ENCODE assay signal across 2 cellular contexts in the genomic region with DNA sequence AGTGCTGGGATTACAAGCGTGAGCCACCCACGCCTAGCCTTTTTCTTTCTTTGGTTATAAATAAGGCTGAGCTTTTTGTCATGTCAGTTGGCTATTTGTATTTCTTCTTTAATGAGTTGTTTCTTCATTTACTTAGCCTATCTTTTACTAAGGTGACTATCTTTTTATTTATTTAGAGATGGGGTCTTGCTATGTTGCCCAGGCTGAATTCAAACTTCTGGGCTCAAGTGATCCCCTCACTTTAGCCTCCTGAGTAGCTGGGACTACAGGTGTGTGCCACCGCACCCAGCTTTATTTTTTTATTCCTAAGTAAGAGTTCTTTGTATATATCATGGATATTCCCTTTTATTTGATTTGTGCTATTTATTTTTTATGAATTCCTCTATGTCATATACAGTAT.
TF ChIP-seq lines count a peak whose summit lies in the region.

No MANE protein-coding gene starts in this region.

TF ChIP-seq in HEK293, 187 proteins besides CTCF, POLR2A, EP300 and RAD21 (continued from another document):
- TF ChIP-seq ZNF121 (tag by site-specific recombination; IDR thresholded peaks at IDR 0.05), result peak; percentile 67; the same call in 1 of the 2 replicates

TF ChIP-seq in K562, 482 proteins besides CTCF, POLR2A, EP300 and RAD21 (continued from another document):
- TF ChIP-seq, protein P1, sequence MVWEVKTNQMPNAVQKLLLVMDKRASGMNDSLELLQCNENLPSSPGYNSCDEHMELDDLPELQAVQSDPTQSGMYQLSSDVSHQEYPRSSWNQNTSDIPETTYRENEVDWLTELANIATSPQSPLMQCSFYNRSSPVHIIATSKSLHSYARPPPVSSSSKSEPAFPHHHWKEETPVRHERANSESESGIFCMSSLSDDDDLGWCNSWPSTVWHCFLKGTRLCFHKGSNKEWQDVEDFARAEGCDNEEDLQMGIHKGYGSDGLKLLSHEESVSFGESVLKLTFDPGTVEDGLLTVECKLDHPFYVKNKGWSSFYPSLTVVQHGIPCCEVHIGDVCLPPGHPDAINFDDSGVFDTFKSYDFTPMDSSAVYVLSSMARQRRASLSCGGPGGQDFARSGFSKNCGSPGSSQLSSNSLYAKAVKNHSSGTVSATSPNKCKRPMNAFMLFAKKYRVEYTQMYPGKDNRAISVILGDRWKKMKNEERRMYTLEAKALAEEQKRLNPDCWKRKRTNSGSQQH (CRISPR knock-in tag; IDR thresholded peaks at IDR 0.05), result no peak
- TF ChIP-seq, protein P2, sequence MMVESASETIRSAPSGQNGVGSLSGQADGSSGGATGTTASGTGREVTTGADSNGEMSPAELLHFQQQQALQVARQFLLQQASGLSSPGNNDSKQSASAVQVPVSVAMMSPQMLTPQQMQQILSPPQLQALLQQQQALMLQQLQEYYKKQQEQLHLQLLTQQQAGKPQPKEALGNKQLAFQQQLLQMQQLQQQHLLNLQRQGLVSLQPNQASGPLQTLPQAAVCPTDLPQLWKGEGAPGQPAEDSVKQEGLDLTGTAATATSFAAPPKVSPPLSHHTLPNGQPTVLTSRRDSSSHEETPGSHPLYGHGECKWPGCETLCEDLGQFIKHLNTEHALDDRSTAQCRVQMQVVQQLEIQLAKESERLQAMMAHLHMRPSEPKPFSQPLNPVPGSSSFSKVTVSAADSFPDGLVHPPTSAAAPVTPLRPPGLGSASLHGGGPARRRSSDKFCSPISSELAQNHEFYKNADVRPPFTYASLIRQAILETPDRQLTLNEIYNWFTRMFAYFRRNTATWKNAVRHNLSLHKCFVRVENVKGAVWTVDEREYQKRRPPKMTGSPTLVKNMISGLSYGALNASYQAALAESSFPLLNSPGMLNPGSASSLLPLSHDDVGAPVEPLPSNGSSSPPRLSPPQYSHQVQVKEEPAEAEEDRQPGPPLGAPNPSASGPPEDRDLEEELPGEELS (CRISPR knock-in tag; IDR thresholded peaks at IDR 0.05; ENCODE audit: borderline replicate concordance), result no peak
- TF ChIP-seq ZNF175 (CRISPR knock-in tag; IDR thresholded peaks at IDR 0.05; ENCODE audit: low read depth) (no peak), KDM1A (IDR thresholded peaks at IDR 0.05) (peak in 1 of 2 experiments; percentile 28; a peak in 1 of 4 replicates), SAFB2 (IDR thresholded peaks at IDR 0.05; ENCODE audit: borderline replicate concordance, low read depth, low read length, severe bottlenecking) (no peak), ZNF121 (CRISPR knock-in tag; conservative IDR thresholded peaks at IDR 0.05) (peak; percentile 68; the same call in 1 of the 2 replicates), DDX20 (tag; IDR thresholded peaks at IDR 0.05; ENCODE audit: low read depth) (no peak), SLC30A9 (CRISPR knock-in tag; IDR thresholded peaks at IDR 0.05) (no peak), FOXP1 (CRISPR knock-in tag; IDR thresholded peaks at IDR 0.05) (no peak)
- TF ChIP-seq, protein P3, sequence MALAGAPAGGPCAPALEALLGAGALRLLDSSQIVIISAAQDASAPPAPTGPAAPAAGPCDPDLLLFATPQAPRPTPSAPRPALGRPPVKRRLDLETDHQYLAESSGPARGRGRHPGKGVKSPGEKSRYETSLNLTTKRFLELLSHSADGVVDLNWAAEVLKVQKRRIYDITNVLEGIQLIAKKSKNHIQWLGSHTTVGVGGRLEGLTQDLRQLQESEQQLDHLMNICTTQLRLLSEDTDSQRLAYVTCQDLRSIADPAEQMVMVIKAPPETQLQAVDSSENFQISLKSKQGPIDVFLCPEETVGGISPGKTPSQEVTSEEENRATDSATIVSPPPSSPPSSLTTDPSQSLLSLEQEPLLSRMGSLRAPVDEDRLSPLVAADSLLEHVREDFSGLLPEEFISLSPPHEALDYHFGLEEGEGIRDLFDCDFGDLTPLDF (CRISPR knock-in tag; IDR thresholded peaks at IDR 0.05), result no peak
- TF ChIP-seq, protein P4, sequence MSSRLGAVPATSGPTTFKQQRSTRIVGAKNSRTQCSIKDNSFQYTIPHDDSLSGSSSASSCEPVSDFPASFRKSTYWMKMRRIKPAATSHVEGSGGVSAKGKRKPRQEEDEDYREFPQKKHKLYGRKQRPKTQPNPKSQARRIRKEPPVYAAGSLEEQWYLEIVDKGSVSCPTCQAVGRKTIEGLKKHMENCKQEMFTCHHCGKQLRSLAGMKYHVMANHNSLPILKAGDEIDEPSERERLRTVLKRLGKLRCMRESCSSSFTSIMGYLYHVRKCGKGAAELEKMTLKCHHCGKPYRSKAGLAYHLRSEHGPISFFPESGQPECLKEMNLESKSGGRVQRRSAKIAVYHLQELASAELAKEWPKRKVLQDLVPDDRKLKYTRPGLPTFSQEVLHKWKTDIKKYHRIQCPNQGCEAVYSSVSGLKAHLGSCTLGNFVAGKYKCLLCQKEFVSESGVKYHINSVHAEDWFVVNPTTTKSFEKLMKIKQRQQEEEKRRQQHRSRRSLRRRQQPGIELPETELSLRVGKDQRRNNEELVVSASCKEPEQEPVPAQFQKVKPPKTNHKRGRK (tag; IDR thresholded peaks at IDR 0.05), result no peak
